In genomic region chr7:136245327-136246004, GRCh38 we compare ENCODE assay signal across 1 cellular context.
A peak's percentile ranks its signal among the peaks of the same experiment; 100 is the strongest.
TF ChIP-seq lines count a peak whose summit lies in the region.

No MANE protein-coding gene starts in this region.

TF ChIP-seq in K562, 482 proteins besides CTCF, POLR2A, EP300 and RAD21 (continued from another document and continues in another):
- TF ChIP-seq CHD7 (IDR thresholded peaks at IDR 0.05; ENCODE audit: low read depth, low read length) (no peak), HMBOX1 (IDR thresholded peaks at IDR 0.05) (no peak), GATA2 (CRISPR knock-in tag; IDR thresholded peaks at IDR 0.05) (no peak), ZKSCAN1 (IDR thresholded peaks at IDR 0.05; ENCODE audit: low read depth, low read length) (no peak), ZNF165 (CRISPR knock-in tag; IDR thresholded peaks at IDR 0.05; ENCODE audit: borderline replicate concordance) (no peak), CBX1 (IDR thresholded peaks at IDR 0.05; ENCODE audit: low read depth) (no peak), NFE2 (IDR thresholded peaks at IDR 0.05; ENCODE audit: low read depth) (no peak), HMGN3 (IDR thresholded peaks at IDR 0.05; ENCODE audit: borderline replicate concordance, extremely low read depth, insufficient read length, low read depth, low read length) (no peak), SAP30 (IDR thresholded peaks at IDR 0.05; ENCODE audit: borderline replicate concordance, insufficient read depth, low read depth, low read length, poor library complexity, severe bottlenecking) (no peak), HCFC1 (IDR thresholded peaks at IDR 0.05; ENCODE audit: low read depth, low read length) (no peak), SMARCE1 (IDR thresholded peaks at IDR 0.05) (peak; percentile 69; the same call in 1 of the 2 replicates), ZNF740 (CRISPR knock-in tag; IDR thresholded peaks at IDR 0.05) (no peak), ZNF740 (tag; IDR thresholded peaks at IDR 0.05) (no peak; a peak in 1 of 4 replicates), NCOA4 (IDR thresholded peaks at IDR 0.05; ENCODE audit: partially characterized antibody) (no peak), POLR3G (IDR thresholded peaks at IDR 0.05; ENCODE audit: extremely low read depth, insufficient read length, insufficient replicate concordance) (no peak), MLLT1 (IDR thresholded peaks at IDR 0.05) (no peak), EHMT2 (IDR thresholded peaks at IDR 0.05) (peak; percentile 89), FOXA3 (CRISPR knock-in tag; conservative IDR thresholded peaks at IDR 0.05 in 1 of 2, IDR thresholded peaks at IDR 0.05 in 1 of 2) (no peak), ZEB2 (IDR thresholded peaks at IDR 0.05) (no peak), MAX (CRISPR knock-in tag; IDR thresholded peaks at IDR 0.05) (no peak), ZNF592 (IDR thresholded peaks at IDR 0.05) (peak; percentile 81), BACH1 (tag; IDR thresholded peaks at IDR 0.05) (no peak), FOXK2 (conservative IDR thresholded peaks at IDR 0.05 in 1 of 2, IDR thresholded peaks at IDR 0.05 in 1 of 2; ENCODE audit: low read depth in 2 of 2) (no peak), FOSL1 (tag; conservative IDR thresholded peaks at IDR 0.05) (no peak), ZNF217 (CRISPR knock-in tag; IDR thresholded peaks at IDR 0.05) (no peak), HDAC3 (IDR thresholded peaks at IDR 0.05; ENCODE audit: borderline replicate concordance, partially characterized antibody) (peak; percentile 59), NCOA1 (IDR thresholded peaks at IDR 0.05; ENCODE audit: low read depth) (peak; percentile 74; the same call in 1 of the 2 replicates), BRF1 (IDR thresholded peaks at IDR 0.05; ENCODE audit: borderline replicate concordance, extremely low read depth, insufficient read length) (no peak), ZNF143 (CRISPR knock-in tag; IDR thresholded peaks at IDR 0.05) (no peak), U2AF2 (optimal IDR thresholded peaks at IDR 0.05; ENCODE audit: low read depth, low read length) (no peak), MCM7 (IDR thresholded peaks at IDR 0.05) (no peak), DMBX1 (CRISPR knock-in tag; IDR thresholded peaks at IDR 0.05; ENCODE audit: borderline replicate concordance) (no peak), ZFP1 (CRISPR knock-in tag; IDR thresholded peaks at IDR 0.05) (no peak), SUPT5H (IDR thresholded peaks at IDR 0.05) (no peak), LEF1 (IDR thresholded peaks at IDR 0.05) (0 out of 2 replicates have a peak, but pooled peaks have one; percentile 62), ZFP91 (CRISPR knock-in tag; IDR thresholded peaks at IDR 0.05) (no peak), HLTF (IDR thresholded peaks at IDR 0.05) (no peak), NFATC3 (IDR thresholded peaks at IDR 0.05) (0 out of 2 replicates have a peak, but pooled peaks have one; percentile 75), NR0B1 (IDR thresholded peaks at IDR 0.05; ENCODE audit: partially characterized antibody) (no peak)
